In genomic region chr1:28915036-28915895, GRCh38 we compare ENCODE assay signal across 1 cellular context.
TF ChIP-seq lines count a peak whose summit lies in the region.

No MANE protein-coding gene starts in this region.

TF ChIP-seq in K562, 482 proteins besides CTCF, POLR2A, EP300 and RAD21 (continued from another document and continues in another):
- TF ChIP-seq ZNF408 (CRISPR knock-in tag; IDR thresholded peaks at IDR 0.05; ENCODE audit: low read depth) (no peak), FOXK2 (conservative IDR thresholded peaks at IDR 0.05 in 1 of 2, IDR thresholded peaks at IDR 0.05 in 1 of 2; ENCODE audit: low read depth in 2 of 2) (peak; percentile 29 to 48; a peak in 2 of 4 replicates), PKNOX1 (IDR thresholded peaks at IDR 0.05) (0 out of 2 replicates have a peak, but pooled peaks have one; percentile 8), NONO (IDR thresholded peaks at IDR 0.05; ENCODE audit: low read depth in 2 of 2, low read length in 1 of 2) (no peak; a peak in 1 of 4 replicates), ZNF121 (CRISPR knock-in tag; conservative IDR thresholded peaks at IDR 0.05) (no peak), ZBED1 (IDR thresholded peaks at IDR 0.05) (peak; percentile 34; the same call in 1 of the 2 replicates), KDM1A (IDR thresholded peaks at IDR 0.05) (peak; percentile 7 to 30; a peak in 1 of 4 replicates), HDGF (IDR thresholded peaks at IDR 0.05) (no peak), NFATC3 (IDR thresholded peaks at IDR 0.05) (0 out of 2 replicates have a peak, but pooled peaks have one; percentile 18), USF1 (CRISPR knock-in tag; IDR thresholded peaks at IDR 0.05) (no peak; the same call in 1 of the 2 replicates), GABPB1 (CRISPR knock-in tag; IDR thresholded peaks at IDR 0.05) (0 out of 2 replicates have a peak, but pooled peaks have one; percentile 15), ZBTB11 (CRISPR knock-in tag; IDR thresholded peaks at IDR 0.05) (0 out of 6 replicates have a peak, but pooled peaks of 1 of the 3 experiments have one; percentile 7), KLF6 (CRISPR knock-in tag; IDR thresholded peaks at IDR 0.05; ENCODE audit: borderline replicate concordance) (no peak), SMARCE1 (IDR thresholded peaks at IDR 0.05) (0 out of 2 replicates have a peak, but pooled peaks have one; percentile 11), TEAD4 (IDR thresholded peaks at IDR 0.05; ENCODE audit: low read length) (no peak), TEAD4 (CRISPR knock-in tag; IDR thresholded peaks at IDR 0.05; ENCODE audit: borderline replicate concordance) (no peak), HDAC2 (IDR thresholded peaks at IDR 0.05) (0 out of 2 replicates have a peak, but pooled peaks have one; percentile 42), ZBTB33 (CRISPR knock-in tag; IDR thresholded peaks at IDR 0.05) (0 out of 2 replicates have a peak, but pooled peaks have one; percentile 57), FOXK1 (CRISPR knock-in tag; IDR thresholded peaks at IDR 0.05; ENCODE audit: borderline replicate concordance) (0 out of 2 replicates have a peak, but pooled peaks have one; percentile 60), SREBF1 (IDR thresholded peaks at IDR 0.05; ENCODE audit: borderline replicate concordance, low read depth, low read length) (no peak), RCOR1 (IDR thresholded peaks at IDR 0.05; ENCODE audit: borderline replicate concordance in 1 of 2, low read depth in 2 of 2, low read length in 2 of 2) (0 out of 4 replicates have a peak, but pooled peaks of 1 of the 2 experiments have one; percentile 1), MAFG (tag; conservative IDR thresholded peaks at IDR 0.05) (no peak), ZBTB40 (IDR thresholded peaks at IDR 0.05) (peak; percentile 46; the same call in 1 of the 2 replicates), ZBTB40 (CRISPR knock-in tag; IDR thresholded peaks at IDR 0.05) (no peak), PRDM10 (IDR thresholded peaks at IDR 0.05; ENCODE audit: partially characterized antibody) (peak; percentile 56), CREB1 (IDR thresholded peaks at IDR 0.05) (no peak), CREB1 (CRISPR knock-in tag; IDR thresholded peaks at IDR 0.05) (no peak), ZFP91 (CRISPR knock-in tag; IDR thresholded peaks at IDR 0.05) (no peak), BCOR (IDR thresholded peaks at IDR 0.05) (0 out of 2 replicates have a peak, but pooled peaks have one; percentile 23), MLLT1 (IDR thresholded peaks at IDR 0.05) (peak in 1 of 2 experiments; percentile 35; a peak in 1 of 4 replicates)
